In the genomic region with DNA sequence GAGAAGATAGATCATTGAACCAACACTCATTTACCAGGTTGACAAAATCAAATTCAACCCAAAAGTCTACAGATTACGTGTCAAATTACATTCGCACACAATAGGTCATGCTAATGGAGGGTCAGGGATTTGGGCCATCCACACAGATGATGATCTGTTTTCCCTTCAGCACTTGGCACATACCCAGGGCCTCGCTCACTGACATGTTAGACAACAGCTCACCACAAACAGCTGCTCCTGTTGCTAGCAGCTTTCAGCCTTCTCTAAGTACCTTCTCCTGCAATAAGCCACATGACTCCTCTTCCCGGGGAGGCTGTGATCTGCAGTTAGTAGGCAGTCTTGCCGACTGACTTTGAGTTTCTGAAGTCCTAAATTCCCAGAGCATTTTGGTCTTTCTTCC, we compare ENCODE assay signal across 9 cellular contexts. TPM values are rescaled to one million over a fixed set of nuclear protein-coding genes. Genes with fewer than 3 reads are reported as not detected.
DNase-seq lines count a peak whose midpoint lies in the region; FAIRE-seq lines count a peak whose summit lies in the region.
"Had no signal": no experiment of that assay in that cellular context is flagged by ENCODE, and none has a peak within 500 bp of the region (broad histone marks: within the 10 kb centered on the region; RNA-seq: fewer than 3 reads in every experiment).

No MANE protein-coding gene starts in this region.

- FAIRE-seq in TTC549 (lab: Jason Lieb, UNC) (peak; percentile 81), RCC 7860 (lab: Jason Lieb, UNC) (no peak)

- DNase-seq in GF-D8 (lab: John Stamatoyannopoulos, UW) (peak; percentile 43), NCI-H187 treated with DMSO at 0.1 percent for 48 hours (lab: John Stamatoyannopoulos, UW) (peak; percentile 18), myocyte (ENCODE audit: low read depth) (peak; percentile 98), RCC 7860 (ENCODE audit: low spot score) (no peak), SKM-1 treated with dmso at 0.1 percent for 144 hours (lab: John Stamatoyannopoulos, UW; ENCODE audit: unreplicated experiment) (no peak)
- DNase-seq in activated naive CD4-positive, alpha-beta T cell treated with Interleukin-2 at 50 U/mL for 16 hours: no peak
- no peak for DNase-seq in activated CD4-positive, alpha-beta T cell treated with anti-CD3 and anti-CD28 coated beads for 1 hour
- DNase-seq: dermis blood vessel endothelial cell had no signal

RNA-seq across cellular contexts. Expression of a gene that starts 18.4 kb away (rescaled TPM):
- total RNA-seq in myocyte: 0.21 TPM in 1 of 2 replicates, not detected in the other
- not detected for polyA plus RNA-seq in myocyte (2012)
- total RNA-seq: dermis blood vessel endothelial cell had no signal

Comparison
In these comparisons a context has a peak if more than half of its experiments do, and no peak if none do; other contexts are left out.
1. DNase-seq: peak in GF-D8 (single experiment), NCI-H187 treated with DMSO at 0.1 percent for 48 hours (single experiment) and myocyte (single experiment); none in activated naive CD4-positive, alpha-beta T cell treated with Interleukin-2 at 50 U/mL for 16 hours (single experiment), RCC 7860 (single experiment), activated CD4-positive, alpha-beta T cell treated with anti-CD3 and anti-CD28 coated beads for 1 hour (single experiment) and SKM-1 treated with dmso at 0.1 percent for 144 hours (single experiment).